In genomic region chr12:111126331-111126730, GRCh38 we compare ENCODE assay signal across 23 cellular contexts.
A peak's percentile ranks its signal among the peaks of the same experiment; 100 is the strongest.
DNase-seq lines count a peak whose midpoint lies in the region; ATAC-seq, FAIRE-seq and TF ChIP-seq lines count a peak whose summit lies in the region.
"Had no signal": no experiment of that assay in that cellular context is flagged by ENCODE, and none has a peak within 500 bp of the region (broad histone marks: within the 10 kb centered on the region; RNA-seq: fewer than 3 reads in every experiment).

No MANE protein-coding gene starts in this region.

- DNase-seq in right lobe of liver: no peak
- no peak for DNase-seq in HepG2 (ENCODE audit: low spot score)
- DNase-seq in WERI-Rb-1: no peak
- peak in 1 of 2 donors; percentile 39 for DNase-seq in left lung
- DNase-seq in stimulated activated effector memory CD8-positive, alpha-beta T cell treated with anti-CD3 and anti-CD28 coated beads, Interleukin-12 subunit alpha, Interleukin-12 subunit beta, amount 100 ng/mL, for 72 hours (ENCODE audit: low spot score in 2 of 2): no peak
- DNase-seq in G401 (ENCODE audit: low spot score): no peak
- no peak for DNase-seq in DMS114 treated with DMSO at 0.1 percent for 48 hours (lab: John Stamatoyannopoulos, UW; ENCODE audit: unreplicated experiment)
- no peak for DNase-seq in glutamatergic neuron
- DNase-seq: activated CD8-positive, alpha-beta T cell treated with anti-CD3 and anti-CD28 coated beads for 36 hours; activated T-cell treated with anti-CD3 and anti-CD28 coated beads, Interleukin-2, amount 50 U/mL, for 48 hours; brain microvascular endothelial cell; COR-L47; dorsolateral prefrontal cortex; naive B cell; NCI-H1105 treated with DMSO at 0.1 percent for 48 hours; NCI-H345; stimulated activated naive CD8-positive, alpha-beta T cell treated with anti-CD3 and anti-CD28 coated beads, Interleukin-15, amount 100 ng/mL, for 72 hours had no signal

- FAIRE-seq in HepG2 (lab: Jason Lieb, UNC): no peak
- FAIRE-seq: GM12878 had no signal

- no peak for TF ChIP-seq RAD21 in HepG2 (CRISPR knock-in tag; IDR thresholded peaks at IDR 0.05)

- H2AFZ ChIP-seq in HepG2 (ENCODE audit: low read length): no peak overlapping the region
- H2AFZ ChIP-seq: parathyroid adenoma had no signal

- intact Hi-C loops in right lobe of liver (cut with DNase I): no loop called here
- intact Hi-C loops in HepG2 (cut with micrococcal nuclease; ENCODE audit: unreplicated experiment): no loop called here
- intact Hi-C loops in left lung (cut with DNase I): no loop called here

- peaks cover 5% of the 10 kb centered on the region for H3K27me3 Mint-ChIP-seq in glutamatergic neuron (ENCODE audit: unreplicated experiment)
- H3K27me3 Mint-ChIP-seq: activated CD8-positive, alpha-beta T cell treated with anti-CD3 and anti-CD28 coated beads for 36 hours; activated naive CD8-positive, alpha-beta T cell; stimulated activated naive CD8-positive, alpha-beta T cell treated with anti-CD3 and anti-CD28 coated beads, Interleukin-15, amount 100 ng/mL, for 72 hours had no signal

- TF ChIP-seq EP300 in HepG2 (IDR thresholded peaks at IDR 0.05; ENCODE audit: low read depth in 2 of 2, low read length in 2 of 2) (no peak), HepG2 (CRISPR knock-in tag; IDR thresholded peaks at IDR 0.05; ENCODE audit: borderline replicate concordance) (no peak)

- POLR2A ChIA-PET in HepG2 (lab: Yijun Ruan, JAX): no interaction called here

- H3K4me1 Mint-ChIP-seq in stimulated activated effector memory CD8-positive, alpha-beta T cell treated with anti-CD3 and anti-CD28 coated beads, Interleukin-12 subunit alpha, Interleukin-12 subunit beta, amount 100 ng/mL, for 72 hours: no peaks in the 10 kb centered on the region
- H3K4me1 Mint-ChIP-seq in glutamatergic neuron (ENCODE audit: low read depth, unreplicated experiment): peaks cover 10% of the 10 kb centered on the region
- H3K4me1 Mint-ChIP-seq: naive B cell; stimulated activated naive CD8-positive, alpha-beta T cell treated with anti-CD3 and anti-CD28 coated beads, Interleukin-15, amount 100 ng/mL, for 72 hours had no signal

- H3K4me1 ChIP-seq in right lobe of liver (no peaks in the 10 kb centered on the region), HepG2 (ENCODE audit: insufficient read depth, low read length) (no peaks in the 10 kb centered on the region), left lung (peaks cover 0 to 7% of the 10 kb centered on the region in 2 donors)
- H3K4me1 ChIP-seq: parathyroid adenoma had no signal

- BruUV-seq in HepG2 (replicated peaks; lab: Mats Ljungman, UMichigan): no TSS peak

- no peaks in the 10 kb centered on the region for H3K9me3 Mint-ChIP-seq in stimulated activated effector memory CD8-positive, alpha-beta T cell treated with anti-CD3 and anti-CD28 coated beads, Interleukin-12 subunit alpha, Interleukin-12 subunit beta, amount 100 ng/mL, for 72 hours
- H3K9me3 Mint-ChIP-seq in glutamatergic neuron (ENCODE audit: unreplicated experiment): peaks cover 2% of the 10 kb centered on the region
- H3K9me3 Mint-ChIP-seq: activated CD8-positive, alpha-beta T cell treated with anti-CD3 and anti-CD28 coated beads for 36 hours; stimulated activated naive CD8-positive, alpha-beta T cell treated with anti-CD3 and anti-CD28 coated beads, Interleukin-15, amount 100 ng/mL, for 72 hours had no signal

- H3K36me3 Mint-ChIP-seq in stimulated activated effector memory CD8-positive, alpha-beta T cell treated with anti-CD3 and anti-CD28 coated beads, Interleukin-12 subunit alpha, Interleukin-12 subunit beta, amount 100 ng/mL, for 72 hours: no peaks in the 10 kb centered on the region
- H3K36me3 Mint-ChIP-seq in glutamatergic neuron (ENCODE audit: unreplicated experiment): peaks cover 9% of the 10 kb centered on the region
- H3K36me3 Mint-ChIP-seq: activated naive CD8-positive, alpha-beta T cell had no signal

- no peaks in the 10 kb centered on the region for H3K27me3 ChIP-seq in right lobe of liver
- peaks cover 0 to 6% of the 10 kb centered on the region in 2 experiments; a peak in 2 of 5 replicates for H3K27me3 ChIP-seq in HepG2 (ENCODE audit: control insufficient read depth in 1 of 2, insufficient read depth in 2 of 2, low read length in 2 of 2)
- no peaks in the 10 kb centered on the region for H3K27me3 ChIP-seq in WERI-Rb-1 (ENCODE audit: insufficient read depth, low read depth, severe bottlenecking)
- H3K27me3 ChIP-seq in left lung: peaks cover 0 to 12% of the 10 kb centered on the region in 2 donors
- H3K27me3 ChIP-seq: brain microvascular endothelial cell, dorsolateral prefrontal cortex, esophagus muscularis mucosa had no signal

- in situ Hi-C loops in HepG2 (cut with HindIII; ENCODE audit: extremely low pct_ligation_motif_present, low pct_unique_long_range_greater_than_20kb) (no loop called here), G401 (cut with HindIII; ENCODE audit: low sequenced_read_pairs) (no loop called here)

- no peak overlapping the region for H3K4me2 ChIP-seq in HepG2 (ENCODE audit: low read depth, low read length)

- no peaks in the 10 kb centered on the region for H4K20me1 ChIP-seq in HepG2 (ENCODE audit: insufficient read depth, low read length)

- H3K4me3 Mint-ChIP-seq in stimulated activated effector memory CD8-positive, alpha-beta T cell treated with anti-CD3 and anti-CD28 coated beads, Interleukin-12 subunit alpha, Interleukin-12 subunit beta, amount 100 ng/mL, for 72 hours: no peak overlapping the region
- H3K4me3 Mint-ChIP-seq in glutamatergic neuron (ENCODE audit: unreplicated experiment): no peak overlapping the region
- H3K4me3 Mint-ChIP-seq: activated CD8-positive, alpha-beta T cell treated with anti-CD3 and anti-CD28 coated beads for 36 hours; activated naive CD8-positive, alpha-beta T cell; naive B cell; stimulated activated naive CD8-positive, alpha-beta T cell treated with anti-CD3 and anti-CD28 coated beads, Interleukin-15, amount 100 ng/mL, for 72 hours had no signal

- ATAC-seq in right lobe of liver (peak; percentile 54 to 79 (median 69)), HepG2 (no peak), left lung (peak; percentile 72)
- ATAC-seq in stimulated activated effector memory CD8-positive, alpha-beta T cell treated with anti-CD3 and anti-CD28 coated beads, Interleukin-12 subunit alpha, Interleukin-12 subunit beta, amount 100 ng/mL, for 72 hours: no peak
- ATAC-seq: activated CD8-positive, alpha-beta T cell treated with anti-CD3 and anti-CD28 coated beads for 36 hours; GM12878; left colon; stimulated activated naive CD8-positive, alpha-beta T cell treated with anti-CD3 and anti-CD28 coated beads, Interleukin-15, amount 100 ng/mL, for 72 hours had no signal

- H3K79me2 ChIP-seq in HepG2 (ENCODE audit: insufficient read depth, low read length): no peaks in the 10 kb centered on the region
- H3K79me2 ChIP-seq: parathyroid adenoma had no signal

- H3K27ac Mint-ChIP-seq in stimulated activated effector memory CD8-positive, alpha-beta T cell treated with anti-CD3 and anti-CD28 coated beads, Interleukin-12 subunit alpha, Interleukin-12 subunit beta, amount 100 ng/mL, for 72 hours: no peak overlapping the region
- no peak overlapping the region for H3K27ac Mint-ChIP-seq in glutamatergic neuron (ENCODE audit: unreplicated experiment)
- H3K27ac Mint-ChIP-seq: activated CD8-positive, alpha-beta T cell treated with anti-CD3 and anti-CD28 coated beads for 36 hours; activated naive CD8-positive, alpha-beta T cell; naive B cell; stimulated activated naive CD8-positive, alpha-beta T cell treated with anti-CD3 and anti-CD28 coated beads, Interleukin-15, amount 100 ng/mL, for 72 hours had no signal

- no CpG with 5 or more reads among the region's 2 CpGs for WGBS in right lobe of liver (ENCODE audit: insufficient coverage, low coverage, low lambda C conversion rate, missing lambda C conversion rate)
- 17% methylated on average over 2 of the region's 2 CpGs for WGBS in HepG2 (ENCODE audit: low lambda C conversion rate)

- no peak overlapping the region for H3K4me3 ChIP-seq in right lobe of liver
- no peak overlapping the region for H3K4me3 ChIP-seq in HepG2 (replicated peaks in 1 of 3; ENCODE audit: insufficient read depth in 1 of 3, low read depth in 2 of 3, low read length in 3 of 3)
- H3K4me3 ChIP-seq in WERI-Rb-1 (ENCODE audit: low read depth, low read length): no peak overlapping the region
- no peak overlapping the region for H3K4me3 ChIP-seq in left lung
- H3K4me3 ChIP-seq: dorsolateral prefrontal cortex, esophagus muscularis mucosa, GM12878, SK-N-MC had no signal

- H3K9me3 ChIP-seq in right lobe of liver: no peaks in the 10 kb centered on the region
- H3K9me3 ChIP-seq in HepG2 (ENCODE audit: low read length): no peaks in the 10 kb centered on the region
- H3K9me3 ChIP-seq in WERI-Rb-1 (ENCODE audit: severe bottlenecking): peaks cover 3% of the 10 kb centered on the region
- no peaks in the 10 kb centered on the region for H3K9me3 ChIP-seq in left lung
- H3K9me3 ChIP-seq: esophagus muscularis mucosa had no signal

- H3K36me3 ChIP-seq in right lobe of liver: no peaks in the 10 kb centered on the region
- H3K36me3 ChIP-seq in HepG2 (replicated peaks in 1 of 2; ENCODE audit: control insufficient read depth in 1 of 2, insufficient read depth in 2 of 2, low read length in 2 of 2): no peaks in the 10 kb centered on the region
- H3K36me3 ChIP-seq in WERI-Rb-1: no peaks in the 10 kb centered on the region
- H3K36me3 ChIP-seq in left lung: no peaks in the 10 kb centered on the region
- H3K36me3 ChIP-seq: brain microvascular endothelial cell, esophagus muscularis mucosa had no signal

- TF ChIP-seq POLR2A in right lobe of liver (IDR thresholded peaks at IDR 0.05) (no peak), HepG2 (IDR thresholded peaks at IDR 0.05; ENCODE audit: insufficient read depth in 1 of 2, low read depth in 2 of 2, low read length in 2 of 2) (no peak)

- CTCF ChIA-PET in HepG2 (lab: Yijun Ruan, JAX; ENCODE audit: low intra/inter-chr PET ratio, low total read pairs): no interaction called here

- H3K27ac ChIP-seq in right lobe of liver (no peak overlapping the region), HepG2 (ENCODE audit: extremely low read length, insufficient read depth, low read length) (no peak overlapping the region), WERI-Rb-1 (peak overlapping the region; percentile 31; the same call in 1 of the 2 replicates), left lung (peak overlapping the region in 1 of 2 donors; percentile 2)
- H3K27ac ChIP-seq: brain microvascular endothelial cell, esophagus muscularis mucosa, parathyroid adenoma, SK-N-MC had no signal

- TF ChIP-seq CTCF in right lobe of liver (IDR thresholded peaks at IDR 0.05) (no peak), HepG2 (CRISPR knock-in tag; IDR thresholded peaks at IDR 0.05) (no peak), WERI-Rb-1 (IDR thresholded peaks at IDR 0.05; ENCODE audit: low read depth, low read length) (no peak), left lung (IDR thresholded peaks at IDR 0.05) (no peak), glutamatergic neuron (IDR thresholded peaks at IDR 0.05; ENCODE audit: partially characterized antibody, unreplicated experiment) (no peak)

- H3K9ac ChIP-seq in HepG2 (ENCODE audit: insufficient read depth, low read depth, low read length): no peak overlapping the region
- H3K9ac ChIP-seq: parathyroid adenoma had no signal

TF ChIP-seq in HepG2, 621 proteins besides CTCF, POLR2A, EP300 and RAD21 (continues in another document):
- TF ChIP-seq KLF12 (CRISPR knock-in tag; IDR thresholded peaks at IDR 0.05; ENCODE audit: borderline replicate concordance) (no peak), ZNF552 (CRISPR knock-in tag; IDR thresholded peaks at IDR 0.05; ENCODE audit: borderline replicate concordance) (no peak)

Comparison
In these comparisons a context has a peak if more than half of its experiments do, and no peak if none do; other contexts are left out.
1. ATAC-seq: peak in right lobe of liver (4 of 4) and left lung (single experiment); none in HepG2 (single experiment) and stimulated activated effector memory CD8-positive, alpha-beta T cell treated with anti-CD3 and anti-CD28 coated beads, Interleukin-12 subunit alpha, Interleukin-12 subunit beta, amount 100 ng/mL, for 72 hours (single experiment).